In genomic region chr18:39455300-39455699, GRCh38 we compare ENCODE assay signal across 12 cellular contexts.
DNase-seq lines count a peak whose midpoint lies in the region; ATAC-seq, FAIRE-seq and TF ChIP-seq lines count a peak whose summit lies in the region.
"Had no signal": no experiment of that assay in that cellular context is flagged by ENCODE, and none has a peak within 500 bp of the region (broad histone marks: within the 10 kb centered on the region; RNA-seq: fewer than 3 reads in every experiment).

No MANE protein-coding gene starts in this region.

- H2AFZ ChIP-seq in HepG2 (ENCODE audit: low read length) = no peak overlapping the region

- H3K27me3 Mint-ChIP-seq in T-helper 2 cell treated with Interferon-gamma antibody and Interleukin-4, amounts not matched to agents 5 μg/mL and 100 μg/mL, for 36 hours (ENCODE audit: low read depth) = no peaks in the 10 kb centered on the region
- H3K27me3 Mint-ChIP-seq: type B pancreatic cell had no signal

- no peak overlapping the region for H3K4me2 ChIP-seq in HepG2 (ENCODE audit: low read depth, low read length)

- H3K4me3 ChIP-seq in HepG2 (replicated peaks in 1 of 3; ENCODE audit: insufficient read depth in 1 of 3, low read depth in 2 of 3, low read length in 3 of 3) = no peak overlapping the region
- no peak overlapping the region for H3K4me3 ChIP-seq in H7 (ENCODE audit: insufficient read depth, low read depth, low read length)

- H3K4me3 Mint-ChIP-seq in T-helper 2 cell treated with Interferon-gamma antibody and Interleukin-4, amounts not matched to agents 5 μg/mL and 100 μg/mL, for 36 hours = no peak overlapping the region
- H3K4me3 Mint-ChIP-seq: type B pancreatic cell had no signal

- no peaks in the 10 kb centered on the region for H3K4me1 Mint-ChIP-seq in T-helper 2 cell treated with Interferon-gamma antibody and Interleukin-4, amounts not matched to agents 5 μg/mL and 100 μg/mL, for 36 hours (ENCODE audit: low read depth)

- H3K27me3 ChIP-seq in HepG2 (ENCODE audit: control insufficient read depth in 1 of 2, insufficient read depth in 2 of 2, low read length in 2 of 2) (no peaks in the 10 kb centered on the region), H7 (ENCODE audit: control insufficient read depth, insufficient read depth, low read length) (no peaks in the 10 kb centered on the region)

- no TSS peak for BruUV-seq in HepG2 (replicated peaks; lab: Mats Ljungman, UMichigan)

- ATAC-seq in HepG2 = no peak; the same call in 2 of the 3 replicates
- no peak for ATAC-seq in sciatic nerve

- TF ChIP-seq RAD21 in HepG2 (CRISPR knock-in tag; IDR thresholded peaks at IDR 0.05) = no peak

- H3K36me3 ChIP-seq in HepG2 (replicated peaks in 1 of 2; ENCODE audit: control insufficient read depth in 1 of 2, insufficient read depth in 2 of 2, low read length in 2 of 2) (no peaks in the 10 kb centered on the region), H7 (replicated peaks; ENCODE audit: control insufficient read depth, insufficient read depth, low read length) (no peaks in the 10 kb centered on the region)

- H3K9me3 Mint-ChIP-seq in T-helper 2 cell treated with Interferon-gamma antibody and Interleukin-4, amounts not matched to agents 5 μg/mL and 100 μg/mL, for 36 hours = no peaks in the 10 kb centered on the region

- H3K9me3 ChIP-seq in HepG2 (ENCODE audit: low read length) = no peaks in the 10 kb centered on the region

- intact Hi-C loops in HepG2 (cut with micrococcal nuclease; ENCODE audit: unreplicated experiment) (no loop called here), sciatic nerve (cut with DNase I) (no loop called here)

- no peaks in the 10 kb centered on the region for H3K79me2 ChIP-seq in HepG2 (ENCODE audit: insufficient read depth, low read length)

- no peak for FAIRE-seq in HepG2 (lab: Jason Lieb, UNC)

- peak; percentile 26 for DNase-seq in EH (ENCODE audit: low read depth)
- peak; percentile 42 for DNase-seq in NCI-H2029 treated with DMSO at 0.1 percent for 48 hours (lab: John Stamatoyannopoulos, UW)
- peak; percentile 79 for DNase-seq in dermis blood vessel endothelial cell
- DNase-seq in HepG2 (ENCODE audit: low spot score) = peak; percentile 21
- DNase-seq in stimulated activated CD4-positive, alpha-beta T cell treated with anti-CD3 and anti-CD28 coated beads, Interleukin-2, amount 100 ng/mL, for 24 hours = no peak
- DNase-seq in sciatic nerve (ENCODE audit: low spot score) = no peak
- no peak for DNase-seq in T-helper 2 cell treated with Interferon-gamma antibody and Interleukin-4, amounts not matched to agents 5 μg/mL and 100 μg/mL, for 36 hours (ENCODE audit: low spot score)
- DNase-seq in H7 = no peak
- DNase-seq: amniotic stem cell, COR-L47, NCI-H1417 had no signal

- TF ChIP-seq EP300 in HepG2 (IDR thresholded peaks at IDR 0.05; ENCODE audit: low read depth in 2 of 2, low read length in 2 of 2) (no peak), HepG2 (CRISPR knock-in tag; IDR thresholded peaks at IDR 0.05; ENCODE audit: borderline replicate concordance) (no peak)

- TF ChIP-seq CTCF in HepG2 (CRISPR knock-in tag; IDR thresholded peaks at IDR 0.05) = no peak

- H3K27ac ChIP-seq in HepG2 (ENCODE audit: extremely low read length, insufficient read depth, low read length) = no peak overlapping the region

- H4K20me1 ChIP-seq in HepG2 (ENCODE audit: insufficient read depth, low read length) = no peaks in the 10 kb centered on the region

- TF ChIP-seq POLR2A in HepG2 (IDR thresholded peaks at IDR 0.05; ENCODE audit: insufficient read depth in 1 of 2, low read depth in 2 of 2, low read length in 2 of 2) = no peak

- no peak overlapping the region for H3K9ac ChIP-seq in HepG2 (ENCODE audit: insufficient read depth, low read depth, low read length)

- no peaks in the 10 kb centered on the region for H3K36me3 Mint-ChIP-seq in T-helper 2 cell treated with Interferon-gamma antibody and Interleukin-4, amounts not matched to agents 5 μg/mL and 100 μg/mL, for 36 hours (ENCODE audit: low read depth)

- CTCF ChIA-PET in HepG2 (lab: Yijun Ruan, JAX; ENCODE audit: low intra/inter-chr PET ratio, low total read pairs) = no interaction called here

- POLR2A ChIA-PET in HepG2 (lab: Yijun Ruan, JAX) = no interaction called here

- H3K4me1 ChIP-seq in HepG2 (ENCODE audit: insufficient read depth, low read length) = peaks cover 6% of the 10 kb centered on the region; the same call in 1 of the 2 replicates

- no peak overlapping the region for H3K27ac Mint-ChIP-seq in T-helper 2 cell treated with Interferon-gamma antibody and Interleukin-4, amounts not matched to agents 5 μg/mL and 100 μg/mL, for 36 hours
- H3K27ac Mint-ChIP-seq: type B pancreatic cell had no signal

- in situ Hi-C loops in HepG2 (cut with HindIII; ENCODE audit: extremely low pct_ligation_motif_present, low pct_unique_long_range_greater_than_20kb) = no loop called here

TF ChIP-seq in HepG2, 621 proteins besides CTCF, POLR2A, EP300 and RAD21:
- no peak for TF ChIP-seq ONECUT2 (CRISPR knock-in tag; IDR thresholded peaks at IDR 0.05)
- TF ChIP-seq, protein P1, sequence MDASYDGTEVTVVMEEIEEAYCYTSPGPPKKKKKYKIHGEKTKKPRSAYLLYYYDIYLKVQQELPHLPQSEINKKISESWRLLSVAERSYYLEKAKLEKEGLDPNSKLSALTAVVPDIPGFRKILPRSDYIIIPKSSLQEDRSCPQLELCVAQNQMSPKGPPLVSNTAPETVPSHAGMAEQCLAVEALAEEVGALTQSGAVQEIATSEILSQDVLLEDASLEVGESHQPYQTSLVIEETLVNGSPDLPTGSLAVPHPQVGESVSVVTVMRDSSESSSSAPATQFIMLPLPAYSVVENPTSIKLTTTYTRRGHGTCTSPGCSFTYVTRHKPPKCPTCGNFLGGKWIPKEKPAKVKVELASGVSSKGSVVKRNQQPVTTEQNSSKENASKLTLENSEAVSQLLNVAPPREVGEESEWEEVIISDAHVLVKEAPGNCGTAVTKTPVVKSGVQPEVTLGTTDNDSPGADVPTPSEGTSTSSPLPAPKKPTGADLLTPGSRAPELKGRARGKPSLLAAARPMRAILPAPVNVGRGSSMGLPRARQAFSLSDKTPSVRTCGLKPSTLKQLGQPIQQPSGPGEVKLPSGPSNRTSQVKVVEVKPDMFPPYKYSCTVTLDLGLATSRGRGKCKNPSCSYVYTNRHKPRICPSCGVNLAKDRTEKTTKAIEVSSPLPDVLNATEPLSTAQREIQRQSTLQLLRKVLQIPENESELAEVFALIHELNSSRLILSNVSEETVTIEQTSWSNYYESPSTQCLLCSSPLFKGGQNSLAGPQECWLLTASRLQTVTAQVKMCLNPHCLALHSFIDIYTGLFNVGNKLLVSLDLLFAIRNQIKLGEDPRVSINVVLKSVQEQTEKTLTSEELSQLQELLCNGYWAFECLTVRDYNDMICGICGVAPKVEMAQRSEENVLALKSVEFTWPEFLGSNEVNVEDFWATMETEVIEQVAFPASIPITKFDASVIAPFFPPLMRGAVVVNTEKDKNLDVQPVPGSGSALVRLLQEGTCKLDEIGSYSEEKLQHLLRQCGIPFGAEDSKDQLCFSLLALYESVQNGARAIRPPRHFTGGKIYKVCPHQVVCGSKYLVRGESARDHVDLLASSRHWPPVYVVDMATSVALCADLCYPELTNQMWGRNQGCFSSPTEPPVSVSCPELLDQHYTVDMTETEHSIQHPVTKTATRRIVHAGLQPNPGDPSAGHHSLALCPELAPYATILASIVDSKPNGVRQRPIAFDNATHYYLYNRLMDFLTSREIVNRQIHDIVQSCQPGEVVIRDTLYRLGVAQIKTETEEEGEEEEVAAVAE (CRISPR knock-in tag; IDR thresholded peaks at IDR 0.05; ENCODE audit: borderline replicate concordance) = no peak
- TF ChIP-seq ZNF644 (CRISPR knock-in tag; IDR thresholded peaks at IDR 0.05; ENCODE audit: low read depth) = peak; percentile 71; the same call in 1 of the 2 replicates

Comparison
In these comparisons a context has a peak if more than half of its experiments do, and no peak if none do; other contexts are left out.
1. DNase-seq: peak in EH (single experiment), NCI-H2029 treated with DMSO at 0.1 percent for 48 hours (single experiment), dermis blood vessel endothelial cell (single experiment) and HepG2 (single experiment); none in stimulated activated CD4-positive, alpha-beta T cell treated with anti-CD3 and anti-CD28 coated beads, Interleukin-2, amount 100 ng/mL, for 24 hours (0 of 2), sciatic nerve (single experiment), T-helper 2 cell treated with Interferon-gamma antibody and Interleukin-4, amounts not matched to agents 5 μg/mL and 100 μg/mL, for 36 hours (single experiment) and H7 (single experiment).